8 cellular contexts compared by ENCODE assay signal in genomic region chr20:25623736-25624499, GRCh38. TPM values are rescaled to one million over a fixed set of nuclear protein-coding genes. Genes with fewer than 3 reads are reported as not detected.
DNase-seq lines count a peak whose midpoint lies in the region; ATAC-seq and TF ChIP-seq lines count a peak whose summit lies in the region.

Gene NANP, minus strand, starts transcription at chr20:25624014. Its CDS starts 66 bp downstream, at chr20:25623948.

- peaks cover 10% of the 10 kb centered on the region for H3K9me3 Mint-ChIP-seq in Caco-2 (ENCODE audit: unreplicated experiment)
- H3K9me3 Mint-ChIP-seq in effector memory CD8-positive, alpha-beta T cell = peaks cover 0 to 1% of the 10 kb centered on the region in 2 donors

- peak within 1 kb of the TSS; percentile 85 for H2BK120ac ChIP-seq in mesenchymal stem cell (ENCODE audit: low read depth, low read length)

- peak within 1 kb of the TSS in 1 of 2 experiments; percentile 87 for H2BK12ac ChIP-seq in mesenchymal stem cell (ENCODE audit: low read length in 2 of 2)

- H3K9ac ChIP-seq in mesenchymal stem cell (ENCODE audit: low read length) = peak within 1 kb of the TSS; percentile 98

- H3K27me3 Mint-ChIP-seq in Caco-2 (ENCODE audit: insufficient read depth, unreplicated experiment) = no peaks in the 10 kb centered on the region
- H3K27me3 Mint-ChIP-seq in effector memory CD8-positive, alpha-beta T cell = no peaks in the 10 kb centered on the region

- peak within 1 kb of the TSS; percentile 87 to 97 for H3K23ac ChIP-seq in mesenchymal stem cell (ENCODE audit: low read length in 2 of 2)

- H3K18ac ChIP-seq in mesenchymal stem cell (ENCODE audit: low read depth in 1 of 2, low read length in 2 of 2) = peak within 1 kb of the TSS; percentile 98 to 99

- H4K8ac ChIP-seq in mesenchymal stem cell (ENCODE audit: low read length) = peak within 1 kb of the TSS; percentile 99

- CTCF ChIA-PET in Caco-2 (lab: Charles Lee) = no interaction called here

- H3K36me3 Mint-ChIP-seq in Caco-2 (ENCODE audit: insufficient read depth, unreplicated experiment) = peaks cover 20% of the 10 kb centered on the region
- H3K36me3 Mint-ChIP-seq in effector memory CD8-positive, alpha-beta T cell (ENCODE audit: insufficient read depth) = peaks cover 18% of the 10 kb centered on the region

- peak within 1 kb of the TSS; percentile 83 for H2AFZ ChIP-seq in mesenchymal stem cell (ENCODE audit: low read depth, low read length)

- H3K9me3 ChIP-seq in Caco-2 (no peaks in the 10 kb centered on the region), mesenchymal stem cell (ENCODE audit: control insufficient read depth, low read length) (no peaks in the 10 kb centered on the region)

- 2% methylated on average over 81 of the region's 81 CpGs for WGBS in mesenchymal stem cell

- H3K4me1 ChIP-seq in Caco-2 (peaks cover 8% of the 10 kb centered on the region; the same call in 1 of the 2 replicates), mesenchymal stem cell (ENCODE audit: control insufficient read depth, insufficient read depth, low read depth, low read length) (peaks cover 6% of the 10 kb centered on the region)

- H2AK5ac ChIP-seq in mesenchymal stem cell (ENCODE audit: low read length, severe bottlenecking) = no peak within 1 kb of the TSS

- BruUV-seq in Caco-2 (replicated peaks; lab: Mats Ljungman, UMichigan) = no TSS peak

- peak within 1 kb of the TSS; percentile 77 for H2BK5ac ChIP-seq in mesenchymal stem cell (ENCODE audit: low read depth, low read length, poor library complexity, severe bottlenecking)

- peak within 1 kb of the TSS; percentile 82 to 99 for H3K14ac ChIP-seq in mesenchymal stem cell (ENCODE audit: low read length in 2 of 2)

- POLR2A ChIA-PET in Caco-2 (lab: Charles Lee) = no interaction called here

- peaks cover 17% of the 10 kb centered on the region for H3K4me1 Mint-ChIP-seq in Caco-2 (ENCODE audit: low read depth, unreplicated experiment)
- peaks cover 12 to 20% of the 10 kb centered on the region in 2 donors for H3K4me1 Mint-ChIP-seq in effector memory CD8-positive, alpha-beta T cell (ENCODE audit: low read depth in 2 of 2)

- no peaks in the 10 kb centered on the region for H3K36me3 ChIP-seq in Caco-2 (ENCODE audit: control insufficient read depth, insufficient read depth, low read length)
- H3K36me3 ChIP-seq in mesenchymal stem cell (ENCODE audit: control insufficient read depth in 1 of 2, insufficient read depth in 2 of 2, low read depth in 1 of 2, low read length in 2 of 2) = peaks cover 0 to 7% of the 10 kb centered on the region in 2 experiments

- H2BK15ac ChIP-seq in mesenchymal stem cell (ENCODE audit: low read depth, poor library complexity, severe bottlenecking) = peak within 1 kb of the TSS; percentile 82

- intact Hi-C loops in Caco-2 (cut with micrococcal nuclease; ENCODE audit: unreplicated experiment) = loop anchor here (1.0 to 2.0 kb wide), 3 partner anchors 72 to 153 kb away; partner anchors contain the start of gene ZNF337

- H3K27me3 ChIP-seq in Caco-2 (replicated peaks; ENCODE audit: control insufficient read depth, insufficient read depth, low read length) = no peaks in the 10 kb centered on the region
- H3K27me3 ChIP-seq in mesenchymal stem cell (ENCODE audit: control insufficient read depth in 1 of 2, insufficient read depth in 1 of 2, low read length in 2 of 2) = no peaks in the 10 kb centered on the region

- peak within 1 kb of the TSS; percentile 97 for H3K4me2 ChIP-seq in mesenchymal stem cell (ENCODE audit: low read length, poor library complexity, severe bottlenecking)

- DNase-seq in Caco-2 (peak; percentile 99), HT-29 (ENCODE audit: low spot score) (peak; percentile 100), mesenchymal stem cell (peak; percentile 99)
- peak; percentile 94 for DNase-seq in NK-92 treated with Interleukin-12 subunit alpha and Interleukin-12 subunit beta, amount 100 ng/mL, for 24 hours (lab: John Stamatoyannopoulos, UW)
- DNase-seq in activated CD8-positive, alpha-beta memory T cell treated with anti-CD3 and anti-CD28 coated beads for 4 hours (ENCODE audit: low read depth in 2 of 2) = peak; percentile 69 to 78
- peak; percentile 72 to 75 (median 75) for DNase-seq in effector memory CD8-positive, alpha-beta T cell
- DNase-seq in stimulated activated CD8-positive, alpha-beta memory T cell treated with anti-CD3 and anti-CD28 coated beads, Interleukin-12 subunit alpha, Interleukin-12 subunit beta, amount 100 ng/mL, for 24 hours (ENCODE audit: extremely low read depth) = peak; percentile 74

- peak within 1 kb of the TSS; percentile 96 for H3K27ac Mint-ChIP-seq in Caco-2 (ENCODE audit: unreplicated experiment)
- H3K27ac Mint-ChIP-seq in effector memory CD8-positive, alpha-beta T cell = peak within 1 kb of the TSS; percentile 96

- peak within 1 kb of the TSS; percentile 83 for H3K4me3 Mint-ChIP-seq in Caco-2 (ENCODE audit: unreplicated experiment)
- peak within 1 kb of the TSS; percentile 93 to 97 for H3K4me3 Mint-ChIP-seq in effector memory CD8-positive, alpha-beta T cell

- peak within 1 kb of the TSS; percentile 95 for H4K91ac ChIP-seq in mesenchymal stem cell (ENCODE audit: low read length)

- H3K4ac ChIP-seq in mesenchymal stem cell (ENCODE audit: low read depth in 1 of 2, low read length in 2 of 2) = peak within 1 kb of the TSS; percentile 95 to 96

- ATAC-seq in GM21360 (IDR thresholded peaks at IDR 0.05; ENCODE audit: unreplicated experiment) = peak; percentile 83
- peak; percentile 77 for ATAC-seq in effector memory CD8-positive, alpha-beta T cell (replicated peaks)

- H3K4me3 ChIP-seq in Caco-2 (ENCODE audit: low read depth, low read length) (peak within 1 kb of the TSS; percentile 100), mesenchymal stem cell (ENCODE audit: insufficient read depth in 1 of 2, low read depth in 1 of 2, low read length in 2 of 2) (peak within 1 kb of the TSS; percentile 92 to 93)

- H3K27ac ChIP-seq in mesenchymal stem cell (ENCODE audit: low read length, poor library complexity, severe bottlenecking) = peak within 1 kb of the TSS; percentile 89

- no peak for TF ChIP-seq CTCF in Caco-2 (IDR thresholded peaks at IDR 0.05; ENCODE audit: insufficient read depth in 1 of 2, low read depth in 1 of 2, low read length in 1 of 2, severe bottlenecking in 1 of 2, unreplicated experiment in 1 of 2)

- peaks cover 24% of the 10 kb centered on the region for H3K79me1 ChIP-seq in mesenchymal stem cell (replicated peaks; ENCODE audit: low read length, poor library complexity, severe bottlenecking)

RNA-seq across cellular contexts. Expression of gene NANP, which starts in this region (rescaled TPM):
- 9.3 and 10.1 TPM in 2 replicates for total RNA-seq in Caco-2 (2022)
- total RNA-seq in HT-29 (2014; rRNA removed; shearing (Covaris generic)) = 4.8 and 6.2 TPM in 2 replicates
- 9.5 TPM for polyA plus RNA-seq in mesenchymal stem cell (2013, experiment 1 of 2)
- 9.8 TPM for polyA plus RNA-seq in mesenchymal stem cell (2013, experiment 2 of 2)

Comparison
In these comparisons a context has a peak if more than half of its experiments do, and no peak if none do; other contexts are left out.
1. Peak in every context shown above with its lines: DNase-seq, ATAC-seq, H3K4me3 ChIP-seq and H3K27ac ChIP-seq.